Comparison of ENCODE assay signal across 13 cellular contexts in the genomic region with DNA sequence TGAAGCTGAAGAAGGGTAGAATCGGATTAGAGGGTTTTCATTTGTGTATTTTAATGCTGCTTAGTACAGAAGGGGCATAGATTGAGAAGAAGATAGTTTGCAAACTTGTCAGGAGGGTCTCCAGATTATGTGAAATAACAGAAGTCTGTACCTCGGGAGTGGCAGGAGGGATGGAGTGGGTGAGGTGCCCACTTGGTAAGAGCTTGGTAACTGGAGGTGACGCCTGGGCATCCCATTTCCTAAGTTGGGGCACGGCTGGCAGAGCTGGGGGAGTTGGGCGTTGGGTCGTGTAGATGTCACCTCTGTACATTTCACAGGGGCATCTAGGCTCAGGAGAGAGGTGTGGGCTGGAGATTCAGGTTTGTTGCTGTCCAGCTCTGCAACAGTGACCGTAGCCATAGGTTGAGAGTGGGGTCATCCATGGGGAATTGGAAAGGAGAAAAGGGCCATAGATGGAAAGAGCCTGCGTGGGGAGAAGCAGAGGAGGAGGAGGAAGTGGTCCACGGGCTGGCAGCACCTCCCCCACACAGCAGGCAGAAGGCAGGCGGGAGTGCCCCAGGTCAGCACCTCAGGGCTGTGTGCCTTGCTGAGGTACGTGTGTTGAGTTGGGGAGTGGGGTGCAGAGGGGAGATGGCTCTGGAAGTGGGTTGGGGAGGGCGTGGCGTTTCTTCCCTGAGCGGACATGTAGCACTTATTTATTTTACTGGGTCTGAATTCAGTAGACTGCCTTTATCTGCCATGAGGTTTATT. TPM values are rescaled to one million over a fixed set of nuclear protein-coding genes. Genes with fewer than 3 reads are reported as not detected.
DNase-seq lines count a peak whose midpoint lies in the region; ATAC-seq and TF ChIP-seq lines count a peak whose summit lies in the region.
"Had no signal": no experiment of that assay in that cellular context is flagged by ENCODE, and none has a peak within 500 bp of the region (broad histone marks: within the 10 kb centered on the region; RNA-seq: fewer than 3 reads in every experiment).

No MANE protein-coding gene starts in this region.

- no peak overlapping the region for H3K4me3 ChIP-seq in heart left ventricle
- no peak overlapping the region for H3K4me3 ChIP-seq in right atrium auricular region
- H3K4me3 ChIP-seq in right cardiac atrium (ENCODE audit: low read length): no peak overlapping the region
- H3K4me3 ChIP-seq in spleen: no peak overlapping the region
- H3K4me3 ChIP-seq: body of pancreas had no signal

- peaks cover 95% of the 10 kb centered on the region for H3K36me3 Mint-ChIP-seq in activated B cell treated with CpG ODN at 0.5 μM for 24 hours (ENCODE audit: low read depth)
- peaks cover 57 to 68% of the 10 kb centered on the region in 2 donors for H3K36me3 Mint-ChIP-seq in stimulated activated naive B cell treated with anti-CD40 and anti-IgM and Interleukin-4, amounts not matched to agents 10 μg/mL and 1 μg/mL and 100 μg/mL, for 72 hours

- H3K4me1 Mint-ChIP-seq in activated B cell treated with CpG ODN at 0.5 μM for 24 hours: peaks cover 3% of the 10 kb centered on the region
- H3K4me1 Mint-ChIP-seq in stimulated activated naive B cell treated with anti-CD40 and anti-IgM and Interleukin-4, amounts not matched to agents 10 μg/mL and 1 μg/mL and 100 μg/mL, for 72 hours: peaks cover under 1 to 2% of the 10 kb centered on the region in 2 donors

- TF ChIP-seq POLR2A in heart left ventricle (IDR thresholded peaks at IDR 0.05) (no peak), spleen (IDR thresholded peaks at IDR 0.05) (no peak)

- POLR2A ChIA-PET in activated B cell treated with CpG ODN at 0.5 μM for 24 hours (lab: Charles Lee): no interaction called here

- H3K27me3 Mint-ChIP-seq in activated B cell treated with CpG ODN at 0.5 μM for 24 hours: no peaks in the 10 kb centered on the region
- H3K27me3 Mint-ChIP-seq in stimulated activated naive B cell treated with anti-CD40 and anti-IgM and Interleukin-4, amounts not matched to agents 10 μg/mL and 1 μg/mL and 100 μg/mL, for 72 hours: no peaks in the 10 kb centered on the region

- ATAC-seq in heart left ventricle (peak; percentile 16 to 28 (median 24)), activated B cell treated with CpG ODN at 0.5 μM for 24 hours (ENCODE audit: low read depth) (no peak), right cardiac atrium (peak; percentile 15 to 27), omental fat pad (ENCODE audit: low FRiP score) (no peak)
- no peak for ATAC-seq in stimulated activated naive B cell treated with anti-CD40 and anti-IgM and Interleukin-4, amounts not matched to agents 10 μg/mL and 1 μg/mL and 100 μg/mL, for 72 hours (replicated peaks)
- ATAC-seq: body of pancreas had no signal

- TF ChIP-seq CTCF in heart left ventricle (IDR thresholded peaks at IDR 0.05): no peak
- TF ChIP-seq CTCF in right atrium auricular region (IDR thresholded peaks at IDR 0.05): no peak
- no peak for TF ChIP-seq CTCF in activated B cell treated with CpG ODN at 0.5 μM for 24 hours (IDR thresholded peaks at IDR 0.05)
- no peak for TF ChIP-seq CTCF in spleen (IDR thresholded peaks at IDR 0.05 in 8 of 11, conservative IDR thresholded peaks at IDR 0.05 in 3 of 11)
- no peak for TF ChIP-seq CTCF in omental fat pad (IDR thresholded peaks at IDR 0.05)

- H3K27me3 ChIP-seq in heart left ventricle: no peaks in the 10 kb centered on the region
- H3K27me3 ChIP-seq in right atrium auricular region: no peaks in the 10 kb centered on the region
- H3K27me3 ChIP-seq in right cardiac atrium (ENCODE audit: control insufficient read depth, insufficient read depth): no peaks in the 10 kb centered on the region
- H3K27me3 ChIP-seq in spleen (replicated peaks in 1 of 7): no peaks in the 10 kb centered on the region
- H3K27me3 ChIP-seq: body of pancreas had no signal

- WGBS in heart left ventricle, 4 donors: 84 to 86% (median 85%) methylated on average over 14 of the region's 14 CpGs
- 83% methylated on average over 14 of the region's 14 CpGs for WGBS in right cardiac atrium
- 79 to 89% (median 84%) methylated on average over 14 of the region's 14 CpGs for WGBS in spleen, 5 donors

- H3K27ac Mint-ChIP-seq in activated B cell treated with CpG ODN at 0.5 μM for 24 hours: peak overlapping the region; percentile 46
- H3K27ac Mint-ChIP-seq in stimulated activated naive B cell treated with anti-CD40 and anti-IgM and Interleukin-4, amounts not matched to agents 10 μg/mL and 1 μg/mL and 100 μg/mL, for 72 hours: peak overlapping the region; percentile 7
- H3K27ac Mint-ChIP-seq: T-helper 1 cell treated with Interleukin-12 subunit alpha and Interleukin-12 subunit beta and Interleukin-4 antibody, amounts not matched to agents 30 μg/mL and 1 μg/mL, for 36 hours had no signal

- no peaks in the 10 kb centered on the region for H3K9me3 Mint-ChIP-seq in activated B cell treated with CpG ODN at 0.5 μM for 24 hours
- no peaks in the 10 kb centered on the region for H3K9me3 Mint-ChIP-seq in stimulated activated naive B cell treated with anti-CD40 and anti-IgM and Interleukin-4, amounts not matched to agents 10 μg/mL and 1 μg/mL and 100 μg/mL, for 72 hours
- H3K9me3 Mint-ChIP-seq: T-helper 1 cell treated with Interleukin-12 subunit alpha and Interleukin-12 subunit beta and Interleukin-4 antibody, amounts not matched to agents 30 μg/mL and 1 μg/mL, for 36 hours had no signal

- peaks cover 0 to 17% (median 6%) of the 10 kb centered on the region in 12 donors for H3K4me1 ChIP-seq in heart left ventricle
- H3K4me1 ChIP-seq in right atrium auricular region: peaks cover 0 to 14% of the 10 kb centered on the region in 2 donors
- H3K4me1 ChIP-seq in right cardiac atrium (ENCODE audit: control insufficient read depth, insufficient read depth, low read length): no peaks in the 10 kb centered on the region
- H3K4me1 ChIP-seq in spleen: peaks cover 0 to 4% (median 0%) of the 10 kb centered on the region in 6 donors
- H3K4me1 ChIP-seq: body of pancreas had no signal

- intact Hi-C loops in heart left ventricle (cut with DNase I) (no loop called here), activated B cell treated with CpG ODN at 0.5 μM for 24 hours (cut with micrococcal nuclease) (no loop called here), right cardiac atrium (cut with DNase I) (no loop called here), spleen (cut with DNase I; ENCODE audit: low total_unique reads) (no loop called here), head of caudate nucleus (cut with DNase I) (no loop called here)

- CTCF ChIA-PET in activated B cell treated with CpG ODN at 0.5 μM for 24 hours (lab: Charles Lee): no interaction called here

- no peaks in the 10 kb centered on the region for H3K9me3 ChIP-seq in heart left ventricle
- no peaks in the 10 kb centered on the region for H3K9me3 ChIP-seq in right atrium auricular region
- no peaks in the 10 kb centered on the region for H3K9me3 ChIP-seq in right cardiac atrium (ENCODE audit: control insufficient read depth, low read length)
- no peaks in the 10 kb centered on the region for H3K9me3 ChIP-seq in spleen
- H3K9me3 ChIP-seq: body of pancreas had no signal

- H3K27ac ChIP-seq in heart left ventricle (peak overlapping the region in 2 of 12 donors; percentile 24 to 55), right atrium auricular region (peak overlapping the region in 1 of 2 donors; percentile 62), right cardiac atrium (ENCODE audit: low read length) (no peak overlapping the region), spleen (peak overlapping the region in 1 of 8 donors; percentile 19)
- H3K27ac ChIP-seq: body of pancreas had no signal

- H3K36me3 ChIP-seq in heart left ventricle (peaks cover 7 to 100% (median 90%) of the 10 kb centered on the region in 9 donors), right atrium auricular region (peaks cover 84% of the 10 kb centered on the region), spleen (peaks cover 14 to 100% (median 95%) of the 10 kb centered on the region in 6 donors)

- no peak overlapping the region for H3K4me3 Mint-ChIP-seq in activated B cell treated with CpG ODN at 0.5 μM for 24 hours
- H3K4me3 Mint-ChIP-seq in stimulated activated naive B cell treated with anti-CD40 and anti-IgM and Interleukin-4, amounts not matched to agents 10 μg/mL and 1 μg/mL and 100 μg/mL, for 72 hours: no peak overlapping the region
- H3K4me3 Mint-ChIP-seq: T-helper 1 cell treated with Interleukin-12 subunit alpha and Interleukin-12 subunit beta and Interleukin-4 antibody, amounts not matched to agents 30 μg/mL and 1 μg/mL, for 36 hours had no signal

- DNase-seq in heart left ventricle (no peak), right atrium auricular region (ENCODE audit: low spot score) (no peak), activated B cell treated with CpG ODN at 0.5 μM for 24 hours (no peak), right cardiac atrium (no peak), spleen (no peak), omental fat pad (ENCODE audit: low spot score) (no peak), head of caudate nucleus (no peak)
- no peak for DNase-seq in stimulated activated naive B cell treated with anti-CD40 and anti-IgM and Interleukin-4, amounts not matched to agents 10 μg/mL and 1 μg/mL and 100 μg/mL, for 72 hours
- DNase-seq: body of pancreas, dermis blood vessel endothelial cell, NCI-H1105 treated with DMSO at 0.1 percent for 48 hours, NCI-H345 had no signal

RNA-seq across cellular contexts. Expression of a gene that starts 31.2 kb away (rescaled TPM):
- 10 to 100 TPM; 15.2 to 39.3 (median 26.1) TPM for total RNA-seq in heart left ventricle
- 10 to 100 TPM; 22.6 to 37.6 TPM for polyA plus RNA-seq in heart left ventricle
- 10 to 100 TPM; 20.8 to 26.8 TPM for total RNA-seq in right atrium auricular region
- total RNA-seq in activated B cell treated with CpG ODN at 0.5 μM for 24 hours: 32.5 and 43.6 TPM in 2 replicates
- total RNA-seq in right cardiac atrium: 10 to 100 TPM; 34.7 to 39.1 (median 37.3) TPM
- polyA plus RNA-seq in right cardiac atrium: 33.0 TPM
- total RNA-seq in spleen: 10 to 100 TPM; 38.7 to 59.6 (median 47.7) TPM
- 10 to 100 TPM; 16.6 to 32.2 (median 25.5) TPM for polyA plus RNA-seq in spleen
- total RNA-seq in omental fat pad: 10 to 100 TPM; 21.4 to 42.2 (median 26.9) TPM

Comparison
In these comparisons a context has a peak if more than half of its experiments do, and no peak if none do; other contexts are left out.
1. ATAC-seq: peak in heart left ventricle (4 of 4) and right cardiac atrium (2 of 2); none in activated B cell treated with CpG ODN at 0.5 μM for 24 hours (single experiment), stimulated activated naive B cell treated with anti-CD40 and anti-IgM and Interleukin-4, amounts not matched to agents 10 μg/mL and 1 μg/mL and 100 μg/mL, for 72 hours (0 of 2) and omental fat pad (single experiment).